Comparison of ENCODE assay signal across 1 cellular context in genomic region chr3:170027691-170028102, GRCh38.
TF ChIP-seq lines count a peak whose summit lies in the region.

No MANE protein-coding gene starts in this region.

TF ChIP-seq in HepG2, 621 proteins besides CTCF, POLR2A, EP300 and RAD21 (continued from another document):
- TF ChIP-seq, protein P1, sequence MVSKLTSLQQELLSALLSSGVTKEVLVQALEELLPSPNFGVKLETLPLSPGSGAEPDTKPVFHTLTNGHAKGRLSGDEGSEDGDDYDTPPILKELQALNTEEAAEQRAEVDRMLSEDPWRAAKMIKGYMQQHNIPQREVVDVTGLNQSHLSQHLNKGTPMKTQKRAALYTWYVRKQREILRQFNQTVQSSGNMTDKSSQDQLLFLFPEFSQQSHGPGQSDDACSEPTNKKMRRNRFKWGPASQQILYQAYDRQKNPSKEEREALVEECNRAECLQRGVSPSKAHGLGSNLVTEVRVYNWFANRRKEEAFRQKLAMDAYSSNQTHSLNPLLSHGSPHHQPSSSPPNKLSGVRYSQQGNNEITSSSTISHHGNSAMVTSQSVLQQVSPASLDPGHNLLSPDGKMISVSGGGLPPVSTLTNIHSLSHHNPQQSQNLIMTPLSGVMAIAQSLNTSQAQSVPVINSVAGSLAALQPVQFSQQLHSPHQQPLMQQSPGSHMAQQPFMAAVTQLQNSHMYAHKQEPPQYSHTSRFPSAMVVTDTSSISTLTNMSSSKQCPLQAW (CRISPR knock-in tag; IDR thresholded peaks at IDR 0.05), result 0 out of 2 replicates have a peak, but pooled peaks have one; percentile 26
- TF ChIP-seq ZNF343 (CRISPR knock-in tag; IDR thresholded peaks at IDR 0.05) (no peak), GMEB2 (CRISPR knock-in tag; IDR thresholded peaks at IDR 0.05; ENCODE audit: low read depth) (no peak), MEIS2 (CRISPR knock-in tag; IDR thresholded peaks at IDR 0.05) (no peak), ZSCAN12 (CRISPR knock-in tag; IDR thresholded peaks at IDR 0.05) (no peak), TGIF2 (CRISPR knock-in tag; IDR thresholded peaks at IDR 0.05) (no peak), RARA (CRISPR knock-in tag; IDR thresholded peaks at IDR 0.05) (peak; percentile 63), ZNF570 (CRISPR knock-in tag; IDR thresholded peaks at IDR 0.05; ENCODE audit: borderline replicate concordance) (no peak), SYNCRIP (IDR thresholded peaks at IDR 0.05; ENCODE audit: insufficient read depth, low read depth, low read length) (no peak), DZIP1 (CRISPR knock-in tag; IDR thresholded peaks at IDR 0.05) (no peak), PPARG (CRISPR knock-in tag; conservative IDR thresholded peaks at IDR 0.05) (0 out of 2 replicates have a peak, but pooled peaks have one; percentile 55), ZFP62 (CRISPR knock-in tag; IDR thresholded peaks at IDR 0.05) (no peak), ZFX (CRISPR knock-in tag; IDR thresholded peaks at IDR 0.05; ENCODE audit: low read depth) (peak; percentile 74), MAFF (IDR thresholded peaks at IDR 0.05; ENCODE audit: low read depth, low read length) (no peak), GZF1 (CRISPR knock-in tag; IDR thresholded peaks at IDR 0.05) (no peak), KMT2A (CRISPR knock-in tag; IDR thresholded peaks at IDR 0.05) (no peak), FOXA1 (IDR thresholded peaks at IDR 0.05) (no peak), FOXA1 (CRISPR knock-in tag; IDR thresholded peaks at IDR 0.05) (peak; percentile 74), RXRA (CRISPR knock-in tag; IDR thresholded peaks at IDR 0.05) (peak; percentile 32; the same call in 1 of the 2 replicates), JUND (CRISPR knock-in tag; IDR thresholded peaks at IDR 0.05) (no peak), SMYD3 (CRISPR knock-in tag; IDR thresholded peaks at IDR 0.05) (no peak), FOSL1 (CRISPR knock-in tag; IDR thresholded peaks at IDR 0.05; ENCODE audit: borderline replicate concordance) (no peak), KLF11 (CRISPR knock-in tag; IDR thresholded peaks at IDR 0.05) (no peak), ESRRA (CRISPR knock-in tag; IDR thresholded peaks at IDR 0.05; ENCODE audit: low read depth) (no peak), SUZ12 (IDR thresholded peaks at IDR 0.05; ENCODE audit: low read depth, low read length) (no peak), XRCC5 (optimal IDR thresholded peaks at IDR 0.05; ENCODE audit: low read length) (no peak), SOX6 (IDR thresholded peaks at IDR 0.05) (no peak), SOX6 (CRISPR knock-in tag; IDR thresholded peaks at IDR 0.05) (peak; percentile 28; the same call in 1 of the 2 replicates), IKZF1 (IDR thresholded peaks at IDR 0.05) (no peak), MBD4 (IDR thresholded peaks at IDR 0.05; ENCODE audit: borderline replicate concordance, low read length) (no peak), ZNF460 (CRISPR knock-in tag; IDR thresholded peaks at IDR 0.05; ENCODE audit: borderline replicate concordance) (no peak), POLR2AphosphoS5 (IDR thresholded peaks at IDR 0.05; ENCODE audit: low read depth, low read length) (no peak), ZBTB46 (CRISPR knock-in tag; IDR thresholded peaks at IDR 0.05; ENCODE audit: borderline replicate concordance) (no peak), SP140L (CRISPR knock-in tag; IDR thresholded peaks at IDR 0.05; ENCODE audit: borderline replicate concordance) (no peak), MTA3 (CRISPR knock-in tag; IDR thresholded peaks at IDR 0.05) (no peak), ATF3 (CRISPR knock-in tag; IDR thresholded peaks at IDR 0.05) (no peak), MED1 (CRISPR knock-in tag; IDR thresholded peaks at IDR 0.05) (peak; percentile 24; the same call in 1 of the 2 replicates)
- TF ChIP-seq, protein P2, sequence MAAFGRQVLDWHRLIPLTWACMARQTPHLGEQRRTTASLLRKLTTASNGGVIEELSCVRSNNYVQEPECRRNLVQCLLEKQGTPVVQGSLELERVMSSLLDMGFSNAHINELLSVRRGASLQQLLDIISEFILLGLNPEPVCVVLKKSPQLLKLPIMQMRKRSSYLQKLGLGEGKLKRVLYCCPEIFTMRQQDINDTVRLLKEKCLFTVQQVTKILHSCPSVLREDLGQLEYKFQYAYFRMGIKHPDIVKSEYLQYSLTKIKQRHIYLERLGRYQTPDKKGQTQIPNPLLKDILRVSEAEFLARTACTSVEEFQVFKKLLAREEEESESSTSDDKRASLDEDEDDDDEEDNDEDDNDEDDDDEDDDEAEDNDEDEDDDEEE (CRISPR knock-in tag; IDR thresholded peaks at IDR 0.05), result no peak
- TF ChIP-seq, protein P3, sequence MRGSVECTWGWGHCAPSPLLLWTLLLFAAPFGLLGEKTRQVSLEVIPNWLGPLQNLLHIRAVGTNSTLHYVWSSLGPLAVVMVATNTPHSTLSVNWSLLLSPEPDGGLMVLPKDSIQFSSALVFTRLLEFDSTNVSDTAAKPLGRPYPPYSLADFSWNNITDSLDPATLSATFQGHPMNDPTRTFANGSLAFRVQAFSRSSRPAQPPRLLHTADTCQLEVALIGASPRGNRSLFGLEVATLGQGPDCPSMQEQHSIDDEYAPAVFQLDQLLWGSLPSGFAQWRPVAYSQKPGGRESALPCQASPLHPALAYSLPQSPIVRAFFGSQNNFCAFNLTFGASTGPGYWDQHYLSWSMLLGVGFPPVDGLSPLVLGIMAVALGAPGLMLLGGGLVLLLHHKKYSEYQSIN (CRISPR knock-in tag; IDR thresholded peaks at IDR 0.05; ENCODE audit: borderline replicate concordance), result no peak
- TF ChIP-seq, protein P4, sequence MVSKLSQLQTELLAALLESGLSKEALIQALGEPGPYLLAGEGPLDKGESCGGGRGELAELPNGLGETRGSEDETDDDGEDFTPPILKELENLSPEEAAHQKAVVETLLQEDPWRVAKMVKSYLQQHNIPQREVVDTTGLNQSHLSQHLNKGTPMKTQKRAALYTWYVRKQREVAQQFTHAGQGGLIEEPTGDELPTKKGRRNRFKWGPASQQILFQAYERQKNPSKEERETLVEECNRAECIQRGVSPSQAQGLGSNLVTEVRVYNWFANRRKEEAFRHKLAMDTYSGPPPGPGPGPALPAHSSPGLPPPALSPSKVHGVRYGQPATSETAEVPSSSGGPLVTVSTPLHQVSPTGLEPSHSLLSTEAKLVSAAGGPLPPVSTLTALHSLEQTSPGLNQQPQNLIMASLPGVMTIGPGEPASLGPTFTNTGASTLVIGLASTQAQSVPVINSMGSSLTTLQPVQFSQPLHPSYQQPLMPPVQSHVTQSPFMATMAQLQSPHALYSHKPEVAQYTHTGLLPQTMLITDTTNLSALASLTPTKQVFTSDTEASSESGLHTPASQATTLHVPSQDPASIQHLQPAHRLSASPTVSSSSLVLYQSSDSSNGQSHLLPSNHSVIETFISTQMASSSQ (IDR thresholded peaks at IDR 0.05; ENCODE audit: low read depth), result no peak
- TF ChIP-seq, protein P4 (CRISPR knock-in tag; IDR thresholded peaks at IDR 0.05; ENCODE audit: borderline replicate concordance), result no peak
- TF ChIP-seq, protein P5, sequence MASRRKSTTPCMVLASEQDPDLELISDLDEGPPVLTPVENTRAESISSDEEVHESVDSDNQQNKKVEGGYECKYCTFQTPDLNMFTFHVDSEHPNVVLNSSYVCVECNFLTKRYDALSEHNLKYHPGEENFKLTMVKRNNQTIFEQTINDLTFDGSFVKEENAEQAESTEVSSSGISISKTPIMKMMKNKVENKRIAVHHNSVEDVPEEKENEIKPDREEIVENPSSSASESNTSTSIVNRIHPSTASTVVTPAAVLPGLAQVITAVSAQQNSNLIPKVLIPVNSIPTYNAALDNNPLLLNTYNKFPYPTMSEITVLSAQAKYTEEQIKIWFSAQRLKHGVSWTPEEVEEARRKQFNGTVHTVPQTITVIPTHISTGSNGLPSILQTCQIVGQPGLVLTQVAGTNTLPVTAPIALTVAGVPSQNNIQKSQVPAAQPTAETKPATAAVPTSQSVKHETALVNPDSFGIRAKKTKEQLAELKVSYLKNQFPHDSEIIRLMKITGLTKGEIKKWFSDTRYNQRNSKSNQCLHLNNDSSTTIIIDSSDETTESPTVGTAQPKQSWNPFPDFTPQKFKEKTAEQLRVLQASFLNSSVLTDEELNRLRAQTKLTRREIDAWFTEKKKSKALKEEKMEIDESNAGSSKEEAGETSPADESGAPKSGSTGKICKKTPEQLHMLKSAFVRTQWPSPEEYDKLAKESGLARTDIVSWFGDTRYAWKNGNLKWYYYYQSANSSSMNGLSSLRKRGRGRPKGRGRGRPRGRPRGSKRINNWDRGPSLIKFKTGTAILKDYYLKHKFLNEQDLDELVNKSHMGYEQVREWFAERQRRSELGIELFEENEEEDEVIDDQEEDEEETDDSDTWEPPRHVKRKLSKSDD (CRISPR knock-in tag; IDR thresholded peaks at IDR 0.05; ENCODE audit: low read depth), result no peak
TF ChIP-seq in HepG2: peak in this region for 35.
